7 cellular contexts compared by ENCODE assay signal in the genomic region with DNA sequence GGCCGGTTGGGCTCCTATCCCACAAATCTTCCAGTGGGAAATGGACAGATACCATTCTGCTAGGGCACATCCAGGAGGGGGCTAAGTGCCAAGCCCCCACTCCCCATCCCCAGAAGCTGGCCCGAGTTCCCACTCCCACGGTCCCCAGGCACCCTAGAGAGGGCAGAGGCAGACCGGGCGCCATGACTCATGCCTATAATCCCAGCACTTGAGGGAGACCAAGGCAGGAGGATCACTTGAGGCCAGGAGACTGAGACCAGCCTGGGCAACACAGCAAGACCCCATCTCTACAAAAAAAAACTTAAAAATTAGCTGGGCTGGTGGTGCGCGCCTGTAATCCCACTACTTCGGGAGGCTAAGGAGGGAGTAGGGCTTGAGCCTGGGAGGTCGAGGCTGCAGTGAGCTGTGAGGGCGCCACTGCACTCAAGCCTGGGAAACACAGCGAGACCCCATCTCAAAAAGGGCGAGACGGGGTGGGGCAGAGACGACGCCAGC. TPM values are rescaled to one million over a fixed set of nuclear protein-coding genes. Genes with fewer than 3 reads are reported as not detected.
DNase-seq lines count a peak whose midpoint lies in the region; ATAC-seq, FAIRE-seq and TF ChIP-seq lines count a peak whose summit lies in the region.

No MANE protein-coding gene starts in this region.

- 59% methylated on average over 13 of the region's 15 CpGs for WGBS in hepatocyte (ENCODE audit: low lambda C conversion rate, missing lambda C conversion rate)
- WGBS in spleen, 5 donors, result 41 to 54% (median 49%) methylated on average over 13 to 15 of the region's 15 CpGs

- peak overlapping the region; percentile 51 for H2AFZ ChIP-seq in hepatocyte

- intact Hi-C loops in activated CD4-positive, alpha-beta memory T cell treated with anti-CD3 and anti-CD28 coated beads for 36 hours (cut with micrococcal nuclease), result loop anchor here (5.0 kb wide), 2 partner anchors 71 to 286 kb away; partner anchors contain the start of genes BRAT1 and IQCE
- intact Hi-C loops in spleen (cut with DNase I; ENCODE audit: low total_unique reads), result no loop called here

- H3K4me3 ChIP-seq in hepatocyte, result peak overlapping the region; percentile 78
- peak overlapping the region; percentile 49 to 85 (median 62) for H3K4me3 ChIP-seq in spleen

- no peaks in the 10 kb centered on the region for H3K9me3 ChIP-seq in hepatocyte (ENCODE audit: low read depth)
- no peaks in the 10 kb centered on the region for H3K9me3 ChIP-seq in spleen

- no peaks in the 10 kb centered on the region for H3K27me3 ChIP-seq in hepatocyte
- no peaks in the 10 kb centered on the region for H3K27me3 ChIP-seq in spleen (replicated peaks in 1 of 7)

- peaks cover 54% of the 10 kb centered on the region for H3K79me2 ChIP-seq in hepatocyte

- peak overlapping the region; percentile 97 for H3K4me2 ChIP-seq in hepatocyte

- DNase-seq in HCEC 1CT, result peak; percentile 16
- no peak for DNase-seq in activated CD4-positive, alpha-beta memory T cell treated with anti-CD3 and anti-CD28 coated beads for 36 hours
- DNase-seq in hepatocyte (ENCODE audit: low spot score), result no peak
- no peak for DNase-seq in spleen
- no peak for DNase-seq in frontal cortex (ENCODE audit: low spot score in 2 of 2)
- DNase-seq in caudate nucleus (lab: John Stamatoyannopoulos, UW), result no peak

- no peak for TF ChIP-seq POLR2A in spleen (IDR thresholded peaks at IDR 0.05)

- peaks cover 50% of the 10 kb centered on the region for H3K4me1 Mint-ChIP-seq in activated CD4-positive, alpha-beta memory T cell treated with anti-CD3 and anti-CD28 coated beads for 36 hours (ENCODE audit: low read depth)

- peaks cover 8% of the 10 kb centered on the region for H4K20me1 ChIP-seq in hepatocyte (ENCODE audit: insufficient read depth, poor library complexity, severe bottlenecking)

- POLR2A ChIA-PET in activated CD4-positive, alpha-beta memory T cell treated with anti-CD3 and anti-CD28 coated beads for 36 hours (lab: Charles Lee), result no interaction called here

- H3K4me1 ChIP-seq in hepatocyte (ENCODE audit: insufficient read depth) (peaks cover 15% of the 10 kb centered on the region), spleen (peaks cover 15 to 63% (median 54%) of the 10 kb centered on the region in 6 donors)

- H3K27ac ChIP-seq in hepatocyte (no peak overlapping the region), spleen (peak overlapping the region in 5 of 8 donors; percentile 75 to 89 (median 77)), caudate nucleus (ENCODE audit: low read depth, low read length) (no peak overlapping the region)

- CTCF ChIA-PET in activated CD4-positive, alpha-beta memory T cell treated with anti-CD3 and anti-CD28 coated beads for 36 hours (lab: Charles Lee), result interaction anchor here (1.1 kb wide), 1 partner anchor 122 kb away, joined by 4 read pairs; no protein-coding TSS in a partner anchor

- H3K27ac Mint-ChIP-seq in activated CD4-positive, alpha-beta memory T cell treated with anti-CD3 and anti-CD28 coated beads for 36 hours, result peak overlapping the region; percentile 42

- no peaks in the 10 kb centered on the region for H3K9me3 Mint-ChIP-seq in activated CD4-positive, alpha-beta memory T cell treated with anti-CD3 and anti-CD28 coated beads for 36 hours

- H3K4me3 Mint-ChIP-seq in activated CD4-positive, alpha-beta memory T cell treated with anti-CD3 and anti-CD28 coated beads for 36 hours, result peak overlapping the region; percentile 74

- H3K36me3 ChIP-seq in hepatocyte (replicated peaks; ENCODE audit: insufficient read depth, low read depth) (no peaks in the 10 kb centered on the region), spleen (peaks cover 0 to 15% (median 0%) of the 10 kb centered on the region in 6 donors)

- H3K27me3 Mint-ChIP-seq in activated CD4-positive, alpha-beta memory T cell treated with anti-CD3 and anti-CD28 coated beads for 36 hours, result no peaks in the 10 kb centered on the region

- FAIRE-seq in frontal cortex (lab: Jason Lieb, UNC), result no peak

- ATAC-seq in HG03469 (IDR thresholded peaks at IDR 0.05; ENCODE audit: unreplicated experiment), result no peak

- H3K36me3 Mint-ChIP-seq in activated CD4-positive, alpha-beta memory T cell treated with anti-CD3 and anti-CD28 coated beads for 36 hours, result peaks cover 12% of the 10 kb centered on the region

- TF ChIP-seq CTCF in hepatocyte (IDR thresholded peaks at IDR 0.05; ENCODE audit: poor library complexity) (no peak), spleen (IDR thresholded peaks at IDR 0.05 in 8 of 11, conservative IDR thresholded peaks at IDR 0.05 in 3 of 11) (no peak)

- H3K9me2 ChIP-seq in hepatocyte (replicated peaks; ENCODE audit: insufficient read depth), result no peaks in the 10 kb centered on the region

RNA-seq across cellular contexts. Expression of gene GNA12, which starts 0.9 kb away (rescaled TPM):
- total RNA-seq in activated CD4-positive, alpha-beta memory T cell treated with anti-CD3 and anti-CD28 coated beads for 36 hours, result 10 to 100 TPM; 23.6 to 23.7 TPM
- total RNA-seq in hepatocyte (28.4 and 54.8 TPM in 2 replicates), spleen (10 to 100 TPM; 31.7 to 64.2 (median 39.6) TPM), frontal cortex (11.8 TPM)
- polyA plus RNA-seq in hepatocyte (34.8 and 40.2 TPM in 2 replicates), spleen (10 to 100 TPM; 12.3 to 25.2 (median 12.8) TPM)

Comparison
In these comparisons a context has a peak if more than half of its experiments do, and no peak if none do; other contexts are left out.
1. H3K27ac ChIP-seq: peak in spleen (5 of 8); none in hepatocyte (single experiment) and caudate nucleus (single experiment).